In the genomic region with DNA sequence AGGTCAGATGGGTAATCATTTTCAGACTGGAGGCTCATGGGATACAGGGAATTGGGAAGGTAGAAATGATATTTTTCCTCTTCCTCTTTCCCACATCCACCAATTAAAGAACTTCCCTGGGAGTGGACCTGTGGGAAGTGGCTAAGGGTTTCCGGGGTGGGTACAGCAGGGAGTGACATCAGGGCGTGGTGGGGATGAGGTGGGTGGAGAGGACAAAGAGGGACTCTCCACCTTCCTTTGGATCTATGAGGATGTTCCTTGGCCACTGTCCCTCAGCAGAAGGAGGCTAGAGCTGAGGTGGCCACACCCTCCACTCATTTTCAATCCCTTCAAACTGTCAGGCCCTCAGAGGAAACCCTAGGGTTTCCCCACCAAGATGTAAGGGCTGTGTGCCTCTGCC, we compare ENCODE assay signal across 19 cellular contexts. TPM values are rescaled to one million over a fixed set of nuclear protein-coding genes. Genes with fewer than 3 reads are reported as not detected.
A peak's percentile ranks its signal among the peaks of the same experiment; 100 is the strongest.
DNase-seq lines count a peak whose midpoint lies in the region; ATAC-seq and TF ChIP-seq lines count a peak whose summit lies in the region.
"Had no signal": no experiment of that assay in that cellular context is flagged by ENCODE, and none has a peak within 500 bp of the region (broad histone marks: within the 10 kb centered on the region; RNA-seq: fewer than 3 reads in every experiment).

No MANE protein-coding gene starts in this region.

- H3K36me3 Mint-ChIP-seq in activated T-helper 1 cell treated with anti-CD3 and anti-CD28 coated beads, Interleukin-12 subunit alpha, Interleukin-12 subunit beta, Interleukin-2, Interleukin-4 antibody, amounts not matched to agents 30 ng/mL and 10 ng/mL and 1 ng/mL, durations not matched to agents 14 hours and 24 hours and 36 hours (ENCODE audit: low read depth), result peaks cover 35% of the 10 kb centered on the region
- H3K36me3 Mint-ChIP-seq in WTC11, result no peaks in the 10 kb centered on the region
- H3K36me3 Mint-ChIP-seq: neural progenitor cell had no signal

- no CpG with 5 or more reads among the region's 2 CpGs for WGBS in mesenchymal stem cell

- H2BK120ac ChIP-seq in mesenchymal stem cell (ENCODE audit: low read depth, low read length), result peak overlapping the region; percentile 86

- peak overlapping the region; percentile 9 for H3K4me3 Mint-ChIP-seq in activated T-helper 1 cell treated with anti-CD3 and anti-CD28 coated beads, Interleukin-12 subunit alpha, Interleukin-12 subunit beta, Interleukin-2, Interleukin-4 antibody, amounts not matched to agents 30 ng/mL and 10 ng/mL and 1 ng/mL, durations not matched to agents 14 hours and 24 hours and 36 hours
- H3K4me3 Mint-ChIP-seq in WTC11, result no peak overlapping the region
- H3K4me3 Mint-ChIP-seq: neural progenitor cell had no signal

- peak overlapping the region; percentile 65 to 67 for H2BK12ac ChIP-seq in mesenchymal stem cell (ENCODE audit: low read length in 2 of 2)

- no peak overlapping the region for H3K27ac ChIP-seq in mesenchymal stem cell (ENCODE audit: low read length, poor library complexity, severe bottlenecking)
- H3K27ac ChIP-seq in upper lobe of right lung, result peak overlapping the region; percentile 44
- H3K27ac ChIP-seq: epithelial cell of prostate, neural progenitor cell, suprapubic skin had no signal

- no peak overlapping the region for H4K8ac ChIP-seq in mesenchymal stem cell (ENCODE audit: low read length)

- H3K27me3 Mint-ChIP-seq in activated T-helper 1 cell treated with anti-CD3 and anti-CD28 coated beads, Interleukin-12 subunit alpha, Interleukin-12 subunit beta, Interleukin-2, Interleukin-4 antibody, amounts not matched to agents 30 ng/mL and 10 ng/mL and 1 ng/mL, durations not matched to agents 14 hours and 24 hours and 36 hours (ENCODE audit: insufficient read depth), result no peaks in the 10 kb centered on the region
- no peaks in the 10 kb centered on the region for H3K27me3 Mint-ChIP-seq in WTC11 (ENCODE audit: low read depth)

- H2BK15ac ChIP-seq in mesenchymal stem cell (ENCODE audit: low read depth, poor library complexity, severe bottlenecking), result peak overlapping the region; percentile 92

- H3K18ac ChIP-seq in mesenchymal stem cell (ENCODE audit: low read depth in 1 of 2, low read length in 2 of 2), result peak overlapping the region; percentile 80 to 91

- no peak overlapping the region for H3K14ac ChIP-seq in mesenchymal stem cell (ENCODE audit: low read length in 2 of 2)

- peak; percentile 54 for ATAC-seq in upper lobe of right lung
- no peak for ATAC-seq in omental fat pad (ENCODE audit: low FRiP score)
- ATAC-seq in HG03095 (IDR thresholded peaks at IDR 0.05; ENCODE audit: unreplicated experiment), result no peak
- no peak for ATAC-seq in WTC11

- intact Hi-C loops in activated T-helper 1 cell treated with anti-CD3 and anti-CD28 coated beads, Interleukin-12 subunit alpha, Interleukin-12 subunit beta, Interleukin-2, Interleukin-4 antibody, amounts not matched to agents 30 ng/mL and 10 ng/mL and 1 ng/mL, durations not matched to agents 14 hours and 24 hours and 36 hours (cut with micrococcal nuclease), result no loop called here
- intact Hi-C loops in upper lobe of right lung (cut with DNase I), result no loop called here

- H3K9ac ChIP-seq in mesenchymal stem cell (ENCODE audit: low read length), result no peak overlapping the region
- H3K9ac ChIP-seq: neural progenitor cell had no signal

- H3K4ac ChIP-seq in mesenchymal stem cell (ENCODE audit: low read depth in 1 of 2, low read length in 2 of 2), result peak overlapping the region; percentile 72 to 98

- peaks cover 17% of the 10 kb centered on the region for H3K4me1 ChIP-seq in mesenchymal stem cell (ENCODE audit: control insufficient read depth, insufficient read depth, low read depth, low read length)
- H3K4me1 ChIP-seq in upper lobe of right lung, result peaks cover 78% of the 10 kb centered on the region

- H2AFZ ChIP-seq in mesenchymal stem cell (ENCODE audit: low read depth, low read length), result no peak overlapping the region
- H2AFZ ChIP-seq: neural progenitor cell had no signal

- H3K9me3 Mint-ChIP-seq in activated T-helper 1 cell treated with anti-CD3 and anti-CD28 coated beads, Interleukin-12 subunit alpha, Interleukin-12 subunit beta, Interleukin-2, Interleukin-4 antibody, amounts not matched to agents 30 ng/mL and 10 ng/mL and 1 ng/mL, durations not matched to agents 14 hours and 24 hours and 36 hours, result no peaks in the 10 kb centered on the region
- H3K9me3 Mint-ChIP-seq in WTC11, result no peaks in the 10 kb centered on the region
- H3K9me3 Mint-ChIP-seq: neural progenitor cell had no signal

- CTCF ChIA-PET in WTC11 (lab: Charles Lee), result interaction anchor here (1.9 kb wide), 1 partner anchor 9 kb away, joined by 4 read pairs; no protein-coding TSS in a partner anchor

- H4K91ac ChIP-seq in mesenchymal stem cell (ENCODE audit: low read length), result peak overlapping the region; percentile 86

- POLR2A ChIA-PET in WTC11 (lab: Charles Lee), result no interaction called here

- peaks cover 91% of the 10 kb centered on the region for H3K4me1 Mint-ChIP-seq in activated T-helper 1 cell treated with anti-CD3 and anti-CD28 coated beads, Interleukin-12 subunit alpha, Interleukin-12 subunit beta, Interleukin-2, Interleukin-4 antibody, amounts not matched to agents 30 ng/mL and 10 ng/mL and 1 ng/mL, durations not matched to agents 14 hours and 24 hours and 36 hours (ENCODE audit: low read depth)
- H3K4me1 Mint-ChIP-seq in WTC11, result peaks cover 21% of the 10 kb centered on the region

- no peak overlapping the region for H3K4me2 ChIP-seq in mesenchymal stem cell (ENCODE audit: low read length, poor library complexity, severe bottlenecking)
- H3K4me2 ChIP-seq: neural progenitor cell had no signal

- peaks cover 0 to 13% of the 10 kb centered on the region in 2 experiments for H3K36me3 ChIP-seq in mesenchymal stem cell (ENCODE audit: control insufficient read depth in 1 of 2, insufficient read depth in 2 of 2, low read depth in 1 of 2, low read length in 2 of 2)
- H3K36me3 ChIP-seq in upper lobe of right lung, result no peaks in the 10 kb centered on the region
- H3K36me3 ChIP-seq: neural progenitor cell, SJSA1, suprapubic skin had no signal

- H3K27me3 ChIP-seq in mesenchymal stem cell (ENCODE audit: control insufficient read depth in 1 of 2, insufficient read depth in 1 of 2, low read length in 2 of 2) (no peaks in the 10 kb centered on the region), upper lobe of right lung (no peaks in the 10 kb centered on the region)
- H3K27me3 ChIP-seq: neural progenitor cell, SJSA1, suprapubic skin had no signal

- H3K23ac ChIP-seq in mesenchymal stem cell (ENCODE audit: low read length in 2 of 2), result no peak overlapping the region

- H3K9me3 ChIP-seq in mesenchymal stem cell (ENCODE audit: control insufficient read depth, low read length) (no peaks in the 10 kb centered on the region), upper lobe of right lung (no peaks in the 10 kb centered on the region)
- H3K9me3 ChIP-seq: SJSA1, suprapubic skin had no signal

- peak overlapping the region; percentile 36 for H3K27ac Mint-ChIP-seq in activated T-helper 1 cell treated with anti-CD3 and anti-CD28 coated beads, Interleukin-12 subunit alpha, Interleukin-12 subunit beta, Interleukin-2, Interleukin-4 antibody, amounts not matched to agents 30 ng/mL and 10 ng/mL and 1 ng/mL, durations not matched to agents 14 hours and 24 hours and 36 hours
- H3K27ac Mint-ChIP-seq in WTC11, result no peak overlapping the region
- H3K27ac Mint-ChIP-seq: neural progenitor cell had no signal

- TF ChIP-seq CTCF in upper lobe of right lung (IDR thresholded peaks at IDR 0.05) (no peak), omental fat pad (IDR thresholded peaks at IDR 0.05) (no peak), WTC11 (IDR thresholded peaks at IDR 0.05) (no peak)

- peak; percentile 41 for DNase-seq in activated effector memory CD4-positive, alpha-beta T cell treated with anti-CD3 and anti-CD28 coated beads, Interleukin-2, amount 50 U/mL, for 16 hours
- no peak for DNase-seq in activated effector memory CD4-positive, alpha-beta T cell treated with Interleukin-2 at 50 U/mL for 16 hours
- no peak for DNase-seq in activated T-helper 1 cell treated with anti-CD3 and anti-CD28 coated beads, Interleukin-12 subunit alpha, Interleukin-12 subunit beta, Interleukin-2, Interleukin-4 antibody, amounts not matched to agents 30 ng/mL and 10 ng/mL and 1 ng/mL, durations not matched to agents 14 hours and 24 hours and 36 hours (ENCODE audit: low spot score)
- DNase-seq in mesenchymal stem cell (no peak), upper lobe of right lung (no peak), omental fat pad (ENCODE audit: low spot score) (no peak), WTC11 (ENCODE audit: low spot score) (no peak)
- DNase-seq: ACHN; activated naive CD4-positive, alpha-beta T cell; central memory CD4-positive, alpha-beta T cell; DMS153; head of caudate nucleus; MM.1S; NCI-H2107 had no signal

- H2AK5ac ChIP-seq in mesenchymal stem cell (ENCODE audit: low read length, severe bottlenecking), result peak overlapping the region; percentile 7

- peaks cover 19% of the 10 kb centered on the region for H3K79me1 ChIP-seq in mesenchymal stem cell (replicated peaks; ENCODE audit: low read length, poor library complexity, severe bottlenecking)

- H3K4me3 ChIP-seq in mesenchymal stem cell (ENCODE audit: insufficient read depth in 1 of 2, low read depth in 1 of 2, low read length in 2 of 2) (no peak overlapping the region), upper lobe of right lung (no peak overlapping the region)
- H3K4me3 ChIP-seq: neural progenitor cell, SJSA1, suprapubic skin had no signal

- H2BK5ac ChIP-seq in mesenchymal stem cell (ENCODE audit: low read depth, low read length, poor library complexity, severe bottlenecking), result no peak overlapping the region

TF ChIP-seq in WTC11, 78 proteins besides CTCF, POLR2A, EP300 and RAD21:
- TF ChIP-seq FOXJ3 (CRISPR knock-in tag; IDR thresholded peaks at IDR 0.05; ENCODE audit: borderline replicate concordance) (no peak), ZNF671 (CRISPR knock-in tag; IDR thresholded peaks at IDR 0.05) (no peak)

RNA-seq across cellular contexts. Expression of a gene that starts 54.7 kb away (rescaled TPM):
- total RNA-seq in activated T-helper 1 cell treated with anti-CD3 and anti-CD28 coated beads, Interleukin-12 subunit alpha, Interleukin-12 subunit beta, Interleukin-2, Interleukin-4 antibody, amounts not matched to agents 30 ng/mL and 10 ng/mL and 1 ng/mL, durations not matched to agents 14 hours and 24 hours and 36 hours, result 190 and 198 TPM in 2 replicates
- polyA plus RNA-seq in mesenchymal stem cell (2013, experiment 1 of 2), result 33.6 TPM
- 35.8 TPM for polyA plus RNA-seq in mesenchymal stem cell (2013, experiment 2 of 2)
- total RNA-seq in upper lobe of right lung, result 59.5 TPM
- total RNA-seq in omental fat pad, result 100 to 1,000 TPM in 3 of 4 donors, 10 to 100 TPM in 1; 23.5 to 172 (median 133) TPM
- total RNA-seq in WTC11 (2021), result 8.8 to 9.8 TPM (median 9.4 TPM) in 3 replicates
